9 cellular contexts compared by ENCODE assay signal in genomic region chr1:226691257-226691656, GRCh38. TPM values are rescaled to one million over a fixed set of nuclear protein-coding genes. Genes with fewer than 3 reads are reported as not detected.
A peak's percentile ranks its signal among the peaks of the same experiment; 100 is the strongest.
DNase-seq lines count a peak whose midpoint lies in the region; ATAC-seq and TF ChIP-seq lines count a peak whose summit lies in the region.
"Had no signal": no experiment of that assay in that cellular context is flagged by ENCODE, and none has a peak within 500 bp of the region (broad histone marks: within the 10 kb centered on the region; RNA-seq: fewer than 3 reads in every experiment).

No MANE protein-coding gene starts in this region.

- no peaks in the 10 kb centered on the region for H3K27me3 Mint-ChIP-seq in activated naive CD4-positive, alpha-beta T cell treated with anti-CD3 and anti-CD28 coated beads, Interleukin-2, amount 50 U/mL, for 24 hours
- peaks cover 2% of the 10 kb centered on the region for H3K27me3 Mint-ChIP-seq in progenitor cell of endocrine pancreas

- TF ChIP-seq CTCF in prostate gland (IDR thresholded peaks at IDR 0.05) (no peak), progenitor cell of endocrine pancreas (IDR thresholded peaks at IDR 0.05; ENCODE audit: unreplicated experiment) (no peak), gastroesophageal sphincter (IDR thresholded peaks at IDR 0.05) (no peak)

- H3K4me3 Mint-ChIP-seq in activated naive CD4-positive, alpha-beta T cell treated with anti-CD3 and anti-CD28 coated beads, Interleukin-2, amount 50 U/mL, for 24 hours: peak overlapping the region; percentile 79
- H3K4me3 Mint-ChIP-seq in progenitor cell of endocrine pancreas (ENCODE audit: low read depth): no peak overlapping the region

- no peaks in the 10 kb centered on the region for H3K9me3 Mint-ChIP-seq in activated naive CD4-positive, alpha-beta T cell treated with anti-CD3 and anti-CD28 coated beads, Interleukin-2, amount 50 U/mL, for 24 hours
- H3K9me3 Mint-ChIP-seq in progenitor cell of endocrine pancreas (ENCODE audit: low read depth): no peaks in the 10 kb centered on the region

- no peak for TF ChIP-seq EP300 in gastroesophageal sphincter (IDR thresholded peaks at IDR 0.05)

- H3K9me3 ChIP-seq in prostate gland (no peaks in the 10 kb centered on the region), gastroesophageal sphincter (no peaks in the 10 kb centered on the region)

- H3K27ac ChIP-seq in prostate gland (peak overlapping the region; percentile 54 to 69), gastroesophageal sphincter (peak overlapping the region in 2 of 4 donors; percentile 81 to 89)

- peaks cover 2% of the 10 kb centered on the region for H3K4me1 ChIP-seq in prostate gland (replicated peaks)
- peaks cover 0 to 77% (median 35%) of the 10 kb centered on the region in 3 donors for H3K4me1 ChIP-seq in gastroesophageal sphincter

- WGBS in prostate gland: 31% methylated on average over 4 of the region's 4 CpGs
- WGBS in gastroesophageal sphincter (ENCODE audit: low coverage in 1 of 2), 2 donors: 20% methylated on average over 1 of the region's 4 CpGs; no CpG with 5 or more reads in 1 of the 2 donors

- no peak overlapping the region for H3K4me3 ChIP-seq in prostate gland
- no peak overlapping the region for H3K4me3 ChIP-seq in gastroesophageal sphincter
- H3K4me3 ChIP-seq: K562 had no signal

- DNase-seq in prostate gland (ENCODE audit: low spot score) (no peak), NCI-H1105 treated with DMSO at 0.1 percent for 48 hours (lab: John Stamatoyannopoulos, UW) (no peak), progenitor cell of endocrine pancreas (ENCODE audit: low spot score, unreplicated experiment) (no peak), NCI-H2029 (lab: John Stamatoyannopoulos, UW) (no peak)

- TF ChIP-seq POLR2A in prostate gland (IDR thresholded peaks at IDR 0.05) (no peak), gastroesophageal sphincter (IDR thresholded peaks at IDR 0.05) (no peak)

- peaks cover 97% of the 10 kb centered on the region for H3K4me1 Mint-ChIP-seq in activated naive CD4-positive, alpha-beta T cell treated with anti-CD3 and anti-CD28 coated beads, Interleukin-2, amount 50 U/mL, for 24 hours
- H3K4me1 Mint-ChIP-seq in progenitor cell of endocrine pancreas (ENCODE audit: low read depth): no peaks in the 10 kb centered on the region

- H3K36me3 ChIP-seq in prostate gland (no peaks in the 10 kb centered on the region), gastroesophageal sphincter (no peaks in the 10 kb centered on the region)

- no peaks in the 10 kb centered on the region for H3K27me3 ChIP-seq in prostate gland (replicated peaks; ENCODE audit: insufficient read depth)
- no peaks in the 10 kb centered on the region for H3K27me3 ChIP-seq in gastroesophageal sphincter

- peaks cover 10% of the 10 kb centered on the region for H3K36me3 Mint-ChIP-seq in activated naive CD4-positive, alpha-beta T cell treated with anti-CD3 and anti-CD28 coated beads, Interleukin-2, amount 50 U/mL, for 24 hours
- H3K36me3 Mint-ChIP-seq in progenitor cell of endocrine pancreas (ENCODE audit: insufficient read depth): no peaks in the 10 kb centered on the region

- intact Hi-C loops in prostate gland (cut with DNase I): no loop called here

- ATAC-seq in GM18498 (IDR thresholded peaks at IDR 0.05; ENCODE audit: unreplicated experiment) (peak; percentile 52), HG03460 (IDR thresholded peaks at IDR 0.05; ENCODE audit: unreplicated experiment) (peak; percentile 50), gastroesophageal sphincter (no peak)
- ATAC-seq: K562 had no signal

- peak overlapping the region; percentile 99 for H3K27ac Mint-ChIP-seq in activated naive CD4-positive, alpha-beta T cell treated with anti-CD3 and anti-CD28 coated beads, Interleukin-2, amount 50 U/mL, for 24 hours
- no peak overlapping the region for H3K27ac Mint-ChIP-seq in progenitor cell of endocrine pancreas

RNA-seq across cellular contexts. Expression of gene ITPKB, which starts 47.8 kb away (rescaled TPM):
- total RNA-seq in prostate gland (10 to 100 TPM; 47.5 to 49.2 TPM), progenitor cell of endocrine pancreas (9.3 and 9.8 TPM in 2 replicates), gastroesophageal sphincter (100 to 1,000 TPM in 1 of 4 donors, 10 to 100 TPM in 3; 75.0 to 184 (median 94.2) TPM)
